ENCODE assay signal across 8 cellular contexts in the genomic region with DNA sequence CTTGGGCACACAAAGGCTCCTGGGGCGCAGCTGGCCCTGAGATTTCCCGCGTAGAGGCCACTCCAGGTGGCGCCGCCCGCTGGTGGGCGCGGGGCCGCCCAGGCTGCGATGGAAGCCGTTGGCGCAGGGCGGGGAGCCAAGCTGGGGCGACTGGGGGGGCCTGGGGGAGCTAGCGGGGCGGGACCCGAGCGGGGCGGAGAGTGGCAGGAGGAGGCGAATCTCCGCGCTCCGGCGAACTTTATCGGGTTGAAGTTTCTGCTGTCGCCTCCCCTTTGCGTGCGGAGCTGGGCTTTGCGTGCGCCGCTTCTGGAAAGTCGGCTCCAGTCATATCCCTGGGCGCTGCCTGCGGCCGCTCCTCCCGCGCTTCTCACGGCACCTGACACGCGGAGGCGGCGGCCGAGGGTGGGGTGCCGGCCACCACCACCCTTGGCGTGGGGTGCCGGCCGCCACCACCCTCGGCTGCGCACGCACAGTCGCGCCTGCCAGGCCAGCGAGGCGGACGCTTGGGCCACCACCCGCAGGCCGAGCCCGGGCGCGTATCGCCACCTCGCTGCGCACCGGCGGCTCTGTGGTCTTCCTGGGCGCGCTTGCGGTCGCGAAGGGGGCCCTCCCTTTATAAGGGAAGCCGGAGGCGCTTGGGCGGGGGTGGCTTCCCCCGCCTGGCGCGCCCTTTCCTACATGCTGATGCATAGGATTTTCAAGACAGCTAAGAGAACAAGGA. TPM values are rescaled to one million over a fixed set of nuclear protein-coding genes. Genes with fewer than 3 reads are reported as not detected.
A peak's percentile ranks its signal among the peaks of the same experiment; 100 is the strongest.
DNase-seq lines count a peak whose midpoint lies in the region; ATAC-seq and TF ChIP-seq lines count a peak whose summit lies in the region.

No MANE protein-coding gene starts in this region.

- WGBS in hepatocyte (ENCODE audit: low lambda C conversion rate, missing lambda C conversion rate) = 1% methylated on average over 46 of the region's 76 CpGs

- H3K4me3 ChIP-seq in adipocyte (ENCODE audit: low read length) (peak overlapping the region; percentile 83), hepatocyte (peak overlapping the region; percentile 67), gastrocnemius medialis (peak overlapping the region; percentile 59 to 72 (median 66))

- H3K36me3 ChIP-seq in adipocyte (ENCODE audit: control insufficient read depth, insufficient read depth, low read length, severe bottlenecking) = no peaks in the 10 kb centered on the region
- H3K36me3 ChIP-seq in hepatocyte (replicated peaks; ENCODE audit: insufficient read depth, low read depth) = no peaks in the 10 kb centered on the region
- no peaks in the 10 kb centered on the region for H3K36me3 ChIP-seq in gastrocnemius medialis

- intact Hi-C loops in gastrocnemius medialis (cut with DNase I; ENCODE audit: low total_unique reads) = loop anchor here (5.0 kb wide), 2 partner anchors 95 to 195 kb away; no protein-coding TSS in a partner anchor

- peak overlapping the region; percentile 43 for H2AFZ ChIP-seq in hepatocyte

- H3K4me1 ChIP-seq in adipocyte (ENCODE audit: control insufficient read depth, insufficient read depth, low read length) = peaks cover 35% of the 10 kb centered on the region
- H3K4me1 ChIP-seq in hepatocyte (ENCODE audit: insufficient read depth) = peaks cover 45% of the 10 kb centered on the region
- peaks cover 0 to 18% of the 10 kb centered on the region in 2 donors for H3K4me1 ChIP-seq in gastrocnemius medialis

- H4K20me1 ChIP-seq in hepatocyte (ENCODE audit: insufficient read depth, poor library complexity, severe bottlenecking) = no peaks in the 10 kb centered on the region

- TF ChIP-seq CTCF in hepatocyte (IDR thresholded peaks at IDR 0.05; ENCODE audit: poor library complexity) = peak; percentile 52
- TF ChIP-seq CTCF in gastrocnemius medialis (IDR thresholded peaks at IDR 0.05 in 4 of 5, conservative IDR thresholded peaks at IDR 0.05 in 1 of 5) = peak in 1 of 5 experiments; percentile 26

- no peaks in the 10 kb centered on the region for H3K9me3 ChIP-seq in adipocyte (ENCODE audit: control insufficient read depth, low read length)
- H3K9me3 ChIP-seq in hepatocyte (ENCODE audit: low read depth) = no peaks in the 10 kb centered on the region
- H3K9me3 ChIP-seq in gastrocnemius medialis = no peaks in the 10 kb centered on the region

- H3K79me2 ChIP-seq in hepatocyte = no peaks in the 10 kb centered on the region

- TF ChIP-seq POLR2A in gastrocnemius medialis (IDR thresholded peaks at IDR 0.05) = peak in 1 of 2 donors; percentile 4

- H3K27ac ChIP-seq in hepatocyte (peak overlapping the region; percentile 80), gastrocnemius medialis (peak overlapping the region; percentile 64 to 75 (median 73))

- peak overlapping the region; percentile 91 for H3K9ac ChIP-seq in adipocyte (ENCODE audit: low read length)

- ATAC-seq in GM19023 (IDR thresholded peaks at IDR 0.05; ENCODE audit: unreplicated experiment) (peak; percentile 61), HG03342 (IDR thresholded peaks at IDR 0.05; ENCODE audit: unreplicated experiment) (peak; percentile 56), gastrocnemius medialis (peak; percentile 40 to 53), GM18517 (IDR thresholded peaks at IDR 0.05; ENCODE audit: unreplicated experiment) (no peak)

- no peaks in the 10 kb centered on the region for H3K9me2 ChIP-seq in hepatocyte (replicated peaks; ENCODE audit: insufficient read depth)

- peak overlapping the region; percentile 93 for H3K4me2 ChIP-seq in hepatocyte

- DNase-seq in AG20443 (ENCODE audit: low spot score) (peak; percentile 95), OCI-M1 (lab: John Stamatoyannopoulos, UW) (peak; percentile 97), adipocyte (ENCODE audit: low read depth) (peak; percentile 97), hepatocyte (ENCODE audit: low spot score) (peak; percentile 93), gastrocnemius medialis (peak; percentile 34 to 35)

- H3K27me3 ChIP-seq in adipocyte (replicated peaks; ENCODE audit: control insufficient read depth, insufficient read depth, low read length) (no peaks in the 10 kb centered on the region), hepatocyte (peaks cover 39% of the 10 kb centered on the region), gastrocnemius medialis (peaks cover 33 to 41% (median 37%) of the 10 kb centered on the region in 3 donors)

- in situ Hi-C loops in gastrocnemius medialis (cut with MboI; ENCODE audit: low sequenced_read_pairs in 4 of 4) = no loop called here

RNA-seq across cellular contexts. Expression of a gene that starts 0.9 kb away (rescaled TPM):
- total RNA-seq in hepatocyte (23.2 and 28.9 TPM in 2 replicates), gastrocnemius medialis (10 to 100 TPM in 2 of 4 donors, 1 to 10 TPM in 2; 2.5 to 29.1 (median 9.7) TPM)
- polyA plus RNA-seq in hepatocyte = 32.7 and 38.5 TPM in 2 replicates

Comparison
In these comparisons a context has a peak if more than half of its experiments do, and no peak if none do; other contexts are left out.
1. DNase-seq: peak in every context shown above with its lines; median percentile 97 in OCI-M1; 97 in adipocyte; 95 in AG20443; 93 in hepatocyte; 34 in gastrocnemius medialis.